In genomic region chr5:98847054-98847453, GRCh38 we compare ENCODE assay signal across 18 cellular contexts.
DNase-seq lines count a peak whose midpoint lies in the region; ATAC-seq, FAIRE-seq and TF ChIP-seq lines count a peak whose summit lies in the region.
"Had no signal": no experiment of that assay in that cellular context is flagged by ENCODE, and none has a peak within 500 bp of the region (broad histone marks: within the 10 kb centered on the region; RNA-seq: fewer than 3 reads in every experiment).

No MANE protein-coding gene starts in this region.

- H3K4me3 Mint-ChIP-seq in astrocyte (ENCODE audit: unreplicated experiment), result no peak overlapping the region
- H3K4me3 Mint-ChIP-seq: CD4-positive, alpha-beta memory T cell had no signal

- no peak overlapping the region for H3K23ac ChIP-seq in mesenchymal stem cell (ENCODE audit: low read length in 2 of 2)

- H2BK15ac ChIP-seq in mesenchymal stem cell (ENCODE audit: low read depth, poor library complexity, severe bottlenecking), result no peak overlapping the region

- no peaks in the 10 kb centered on the region for H4K20me1 ChIP-seq in astrocyte (ENCODE audit: insufficient read depth, low read length)

- H3K27ac ChIP-seq in astrocyte (ENCODE audit: low read depth, low read length) (no peak overlapping the region), mesenchymal stem cell (ENCODE audit: low read length, poor library complexity, severe bottlenecking) (peak overlapping the region; percentile 57)

- H3K79me1 ChIP-seq in mesenchymal stem cell (replicated peaks; ENCODE audit: low read length, poor library complexity, severe bottlenecking), result no peaks in the 10 kb centered on the region

- H3K4ac ChIP-seq in mesenchymal stem cell (ENCODE audit: low read depth in 1 of 2, low read length in 2 of 2), result no peak overlapping the region

- DNase-seq in EH (ENCODE audit: low read depth) (peak; percentile 6), H54 (ENCODE audit: insufficient read length, low spot score) (no peak), astrocyte (ENCODE audit: low read depth) (no peak), mesenchymal stem cell (no peak), SW480 (ENCODE audit: low spot score) (no peak)
- DNase-seq: C1 segment of cervical spinal cord; CD4-positive, alpha-beta memory T cell; COR-L47; DMS153; DND-41; EL; GDM1; GOT3; H7; HCEC 1CT had no signal

- no peak overlapping the region for H2AK5ac ChIP-seq in mesenchymal stem cell (ENCODE audit: low read length, severe bottlenecking)

- H2BK120ac ChIP-seq in mesenchymal stem cell (ENCODE audit: low read depth, low read length), result no peak overlapping the region

- no peaks in the 10 kb centered on the region for H3K27me3 ChIP-seq in astrocyte (ENCODE audit: insufficient read depth, low read length)
- H3K27me3 ChIP-seq in mesenchymal stem cell (ENCODE audit: control insufficient read depth in 1 of 2, insufficient read depth in 1 of 2, low read length in 2 of 2), result no peaks in the 10 kb centered on the region

- no peaks in the 10 kb centered on the region for H3K36me3 ChIP-seq in astrocyte (ENCODE audit: insufficient read depth, low read length)
- H3K36me3 ChIP-seq in mesenchymal stem cell (ENCODE audit: control insufficient read depth in 1 of 2, insufficient read depth in 2 of 2, low read depth in 1 of 2, low read length in 2 of 2), result no peaks in the 10 kb centered on the region

- WGBS in mesenchymal stem cell, result 83% methylated on average over 1 of the region's 1 CpG

- peak overlapping the region; percentile 66 for H3K27ac Mint-ChIP-seq in astrocyte (ENCODE audit: unreplicated experiment)
- H3K27ac Mint-ChIP-seq: CD4-positive, alpha-beta memory T cell had no signal

- H3K9ac ChIP-seq in astrocyte (ENCODE audit: low read length) (no peak overlapping the region), mesenchymal stem cell (ENCODE audit: low read length) (no peak overlapping the region)

- H2AFZ ChIP-seq in astrocyte (ENCODE audit: low read depth, low read length) (no peak overlapping the region), mesenchymal stem cell (ENCODE audit: low read depth, low read length) (no peak overlapping the region)

- H3K4me2 ChIP-seq in astrocyte (ENCODE audit: low read length) (no peak overlapping the region), mesenchymal stem cell (ENCODE audit: low read length, poor library complexity, severe bottlenecking) (no peak overlapping the region)

- no peak for TF ChIP-seq CTCF in astrocyte (IDR thresholded peaks at IDR 0.05; ENCODE audit: insufficient read depth, low read depth, low read length)

- H3K14ac ChIP-seq in mesenchymal stem cell (ENCODE audit: low read length in 2 of 2), result no peak overlapping the region

- H3K36me3 Mint-ChIP-seq in astrocyte (ENCODE audit: low read depth, unreplicated experiment), result no peaks in the 10 kb centered on the region
- H3K36me3 Mint-ChIP-seq: CD4-positive, alpha-beta memory T cell had no signal

- H3K27me3 Mint-ChIP-seq in astrocyte (ENCODE audit: low read depth, unreplicated experiment), result no peaks in the 10 kb centered on the region
- H3K27me3 Mint-ChIP-seq: CD4-positive, alpha-beta memory T cell had no signal

- no peak overlapping the region for H4K91ac ChIP-seq in mesenchymal stem cell (ENCODE audit: low read length)

- H3K4me1 Mint-ChIP-seq in astrocyte (ENCODE audit: low read depth, unreplicated experiment), result peaks cover 9% of the 10 kb centered on the region
- H3K4me1 Mint-ChIP-seq: CD4-positive, alpha-beta memory T cell had no signal

- no peaks in the 10 kb centered on the region for H3K4me1 ChIP-seq in astrocyte (ENCODE audit: insufficient read depth, low read length)
- peaks cover 4% of the 10 kb centered on the region for H3K4me1 ChIP-seq in mesenchymal stem cell (ENCODE audit: control insufficient read depth, insufficient read depth, low read depth, low read length)

- no peak for TF ChIP-seq POLR2A in H54 (IDR thresholded peaks at IDR 0.05; ENCODE audit: low read depth, low read length)

- H2BK5ac ChIP-seq in mesenchymal stem cell (ENCODE audit: low read depth, low read length, poor library complexity, severe bottlenecking), result peak overlapping the region; percentile 31

- no peaks in the 10 kb centered on the region for H3K79me2 ChIP-seq in astrocyte (ENCODE audit: insufficient read depth, low read length)

- peaks cover 6% of the 10 kb centered on the region for H3K9me3 ChIP-seq in astrocyte (ENCODE audit: insufficient read depth, low read depth, low read length)
- peaks cover 10% of the 10 kb centered on the region for H3K9me3 ChIP-seq in mesenchymal stem cell (ENCODE audit: control insufficient read depth, low read length)

- H3K4me3 ChIP-seq in astrocyte (ENCODE audit: insufficient read depth, low read depth, low read length) (no peak overlapping the region), mesenchymal stem cell (ENCODE audit: insufficient read depth in 1 of 2, low read depth in 1 of 2, low read length in 2 of 2) (no peak overlapping the region)

- no peak overlapping the region for H3K18ac ChIP-seq in mesenchymal stem cell (ENCODE audit: low read depth in 1 of 2, low read length in 2 of 2)

- H4K8ac ChIP-seq in mesenchymal stem cell (ENCODE audit: low read length), result no peak overlapping the region

- ATAC-seq in GM19023 (IDR thresholded peaks at IDR 0.05; ENCODE audit: unreplicated experiment) (no peak), GM21423 (IDR thresholded peaks at IDR 0.05; ENCODE audit: unreplicated experiment) (no peak)

- FAIRE-seq in H54 (lab: Jason Lieb, UNC) (peak; percentile 6), astrocyte (lab: Jason Lieb, UNC) (no peak)
- FAIRE-seq: GM12892 had no signal

- H3K9me3 Mint-ChIP-seq in astrocyte (ENCODE audit: unreplicated experiment), result peaks cover 12% of the 10 kb centered on the region

- H2BK12ac ChIP-seq in mesenchymal stem cell (ENCODE audit: low read length in 2 of 2), result no peak overlapping the region
